Comparison of ENCODE assay signal across 30 cellular contexts in genomic region chr7:32206488-32206887, GRCh38.
"Had no signal": no experiment of that assay in that cellular context is flagged by ENCODE, and none has a peak within 500 bp of the region (broad histone marks: within the 10 kb centered on the region; RNA-seq: fewer than 3 reads in every experiment).

No MANE protein-coding gene starts in this region.

- H3K4me1 Mint-ChIP-seq: activated CD4-positive, alpha-beta T cell treated with anti-CD3 and anti-CD28 coated beads for 36 hours; activated CD4-positive, alpha-beta T cell treated with anti-CD3 and anti-CD28 coated beads, Interleukin-2, amount 10 ng/mL, durations not matched to agents 7 days and 5 days; activated T-helper 17 cell treated with anti-CD3 and anti-CD28 coated beads, Interleukin-2, amount 50 U/mL, for 72 hours; central memory CD8-positive, alpha-beta T cell; T-helper 17 cell had no signal

- H3K36me3 Mint-ChIP-seq: activated naive CD8-positive, alpha-beta T cell had no signal

- H3K4me3 Mint-ChIP-seq: activated CD4-positive, alpha-beta T cell treated with anti-CD3 and anti-CD28 coated beads for 36 hours; activated CD4-positive, alpha-beta T cell treated with anti-CD3 and anti-CD28 coated beads, Interleukin-2, amount 10 ng/mL, durations not matched to agents 7 days and 5 days; activated CD8-positive, alpha-beta T cell treated with anti-CD3 and anti-CD28 coated beads for 36 hours; activated naive CD8-positive, alpha-beta T cell; activated T-cell treated with anti-CD3 and anti-CD28 coated beads, Interleukin-2, amount 50 U/mL, for 4 hours; activated T-helper 17 cell treated with anti-CD3 and anti-CD28 coated beads, Interleukin-2, amount 50 U/mL, for 72 hours; central memory CD8-positive, alpha-beta T cell; effector memory CD8-positive, alpha-beta T cell; T-helper 17 cell; T-helper 2 cell treated with Interferon-gamma antibody and Interleukin-4, amounts not matched to agents 5 μg/mL and 100 μg/mL, for 36 hours had no signal

- H3K27me3 Mint-ChIP-seq: activated CD4-positive, alpha-beta T cell treated with anti-CD3 and anti-CD28 coated beads, Interleukin-2, amount 10 ng/mL, durations not matched to agents 7 days and 5 days; activated CD8-positive, alpha-beta T cell treated with anti-CD3 and anti-CD28 coated beads for 36 hours; central memory CD8-positive, alpha-beta T cell had no signal

- ATAC-seq: activated CD4-positive, alpha-beta T cell treated with anti-CD3 and anti-CD28 coated beads for 36 hours; activated CD8-positive, alpha-beta T cell treated with anti-CD3 and anti-CD28 coated beads for 36 hours; activated T-cell treated with anti-CD3 and anti-CD28 coated beads, Interleukin-2, amount 50 U/mL, for 4 hours; activated T-helper 17 cell treated with anti-CD3 and anti-CD28 coated beads, Interleukin-2, amount 50 U/mL, for 72 hours; effector memory CD8-positive, alpha-beta T cell; gastroesophageal sphincter; T-helper 17 cell had no signal

- H3K36me3 ChIP-seq: brain microvascular endothelial cell, esophagus squamous epithelium, gastroesophageal sphincter, heart right ventricle had no signal

- DNase-seq: activated CD4-positive, alpha-beta T cell treated with anti-CD3 and anti-CD28 coated beads for 36 hours; activated CD4-positive, alpha-beta T cell treated with anti-CD3 and anti-CD28 coated beads, Interleukin-2, amount 10 ng/mL, durations not matched to agents 7 days and 5 days; activated CD4-positive, alpha-beta T cell treated with anti-CD3 and anti-CD28 coated beads, Interleukin-2, amount 50 U/mL, for 4 hours; activated CD4-positive, CD25-positive, alpha-beta regulatory T cell; activated CD4-positive, CD25-positive, alpha-beta regulatory T cell treated with anti-CD3 and anti-CD28 coated beads, Interleukin-2, amount 50 U/mL, for 72 hours; activated CD8-positive, alpha-beta memory T cell treated with anti-CD3 and anti-CD28 coated beads for 24 hours; activated CD8-positive, alpha-beta T cell treated with anti-CD3 and anti-CD28 coated beads for 36 hours; activated effector memory CD4-positive, alpha-beta T cell treated with Interleukin-2 at 50 U/mL for 16 hours; activated gamma-delta T cell treated with Interleukin-2 at 50 U/mL for 16 hours; activated naive CD4-positive, alpha-beta T cell treated with anti-CD3 and anti-CD28 coated beads, Interleukin-2, amount 50 U/mL, for 16 hours; activated naive CD4-positive, alpha-beta T cell treated with Interleukin-2 at 50 U/mL for 16 hours; activated T-cell treated with anti-CD3 and anti-CD28 coated beads, Interleukin-2, amount 50 U/mL, for 4 hours; amniotic stem cell; cortex of kidney; effector CD4-positive, alpha-beta T cell; effector memory CD8-positive, alpha-beta T cell; erythroblast; esophagus squamous epithelium; foreskin melanocyte; T-helper 1 cell; T-helper 17 cell; T1000 had no signal

- H3K27ac Mint-ChIP-seq: activated CD4-positive, alpha-beta T cell treated with anti-CD3 and anti-CD28 coated beads for 36 hours; activated CD4-positive, alpha-beta T cell treated with anti-CD3 and anti-CD28 coated beads, Interleukin-2, amount 10 ng/mL, durations not matched to agents 7 days and 5 days; activated CD8-positive, alpha-beta T cell treated with anti-CD3 and anti-CD28 coated beads for 36 hours; activated naive CD8-positive, alpha-beta T cell; activated T-helper 17 cell treated with anti-CD3 and anti-CD28 coated beads, Interleukin-2, amount 50 U/mL, for 72 hours; effector memory CD8-positive, alpha-beta T cell; T-helper 17 cell; T-helper 2 cell treated with Interferon-gamma antibody and Interleukin-4, amounts not matched to agents 5 μg/mL and 100 μg/mL, for 36 hours had no signal

- H3K4me3 ChIP-seq: esophagus squamous epithelium, gastroesophageal sphincter, heart right ventricle had no signal

- H3K9me3 ChIP-seq: esophagus squamous epithelium, gastroesophageal sphincter had no signal

- H3K9me3 Mint-ChIP-seq: activated CD4-positive, alpha-beta T cell treated with anti-CD3 and anti-CD28 coated beads, Interleukin-2, amount 10 ng/mL, durations not matched to agents 7 days and 5 days; activated CD8-positive, alpha-beta T cell treated with anti-CD3 and anti-CD28 coated beads for 36 hours; activated T-cell treated with anti-CD3 and anti-CD28 coated beads, Interleukin-2, amount 50 U/mL, for 4 hours; T-helper 2 cell treated with Interferon-gamma antibody and Interleukin-4, amounts not matched to agents 5 μg/mL and 100 μg/mL, for 36 hours had no signal

- H3K27ac ChIP-seq: brain microvascular endothelial cell, esophagus squamous epithelium, gastroesophageal sphincter, heart right ventricle, WERI-Rb-1 had no signal

- H3K27me3 ChIP-seq: brain microvascular endothelial cell had no signal
